ENCODE assay signal across 27 cellular contexts in genomic region chr10:1424648-1425047, GRCh38.
DNase-seq lines count a peak whose midpoint lies in the region; ATAC-seq, FAIRE-seq and TF ChIP-seq lines count a peak whose summit lies in the region.
"Had no signal": no experiment of that assay in that cellular context is flagged by ENCODE, and none has a peak within 500 bp of the region (broad histone marks: within the 10 kb centered on the region; RNA-seq: fewer than 3 reads in every experiment).

No MANE protein-coding gene starts in this region.

- peaks cover 0 to 16% of the 10 kb centered on the region in 2 donors for H3K27me3 ChIP-seq in body of pancreas

- peaks cover 47 to 59% (median 53%) of the 10 kb centered on the region in 3 donors for H3K4me1 Mint-ChIP-seq in IgD-negative memory B cell

- H3K4me3 ChIP-seq in coronary artery (no peak overlapping the region), body of pancreas (no peak overlapping the region)

- ATAC-seq in body of pancreas, result no peak
- ATAC-seq: HCT116, Panc1, SK-N-SH treated with all-trans-retinoic acid at 6 μM for 48 hours had no signal

- H3K9me3 ChIP-seq in body of pancreas, result no peaks in the 10 kb centered on the region

- WGBS in body of pancreas, 2 donors, result 83% methylated on average over 7 of the region's 7 CpGs

- peaks cover 15% of the 10 kb centered on the region for H3K4me1 ChIP-seq in body of pancreas

- intact Hi-C loops in body of pancreas (cut with DNase I), result no loop called here

- no peaks in the 10 kb centered on the region for H3K36me3 ChIP-seq in body of pancreas (replicated peaks in 1 of 2; ENCODE audit: insufficient read depth in 1 of 2, low read depth in 2 of 2)

- TF ChIP-seq CTCF in coronary artery (IDR thresholded peaks at IDR 0.05) (no peak), D721Med (IDR thresholded peaks at IDR 0.05; ENCODE audit: insufficient read depth, missing control alignments) (no peak), body of pancreas (IDR thresholded peaks at IDR 0.05) (no peak)

- H3K27me3 Mint-ChIP-seq in IgD-negative memory B cell, result no peaks in the 10 kb centered on the region

- H3K9me3 Mint-ChIP-seq in IgD-negative memory B cell, result no peaks in the 10 kb centered on the region

- H3K27ac ChIP-seq in coronary artery (no peak overlapping the region), body of pancreas (no peak overlapping the region)
- H3K27ac ChIP-seq: 22Rv1, C4-2B, KMS-11 had no signal

- peak overlapping the region in 2 of 3 donors; percentile 3 to 24 for H3K27ac Mint-ChIP-seq in IgD-negative memory B cell

- no peak for TF ChIP-seq POLR2A in body of pancreas (IDR thresholded peaks at IDR 0.05)

- no peaks in the 10 kb centered on the region for H3K36me3 Mint-ChIP-seq in IgD-negative memory B cell
- H3K36me3 Mint-ChIP-seq: CD8-positive, alpha-beta memory T cell had no signal

- peak; percentile 29 for DNase-seq in NCI-H2171 treated with DMSO at 0.1 percent for 48 hours (lab: John Stamatoyannopoulos, UW)
- no peak for DNase-seq in NCI-H2171 (lab: John Stamatoyannopoulos, UW)
- peak; percentile 31 for DNase-seq in coronary artery (ENCODE audit: low spot score)
- no peak for DNase-seq in activated CD4-positive, CD25-positive, alpha-beta regulatory T cell (lab: John Stamatoyannopoulos, UW)
- no peak for DNase-seq in D721Med (ENCODE audit: insufficient read length, low spot score)
- no peak for DNase-seq in NCI-H510A (lab: John Stamatoyannopoulos, UW)
- no peak for DNase-seq in body of pancreas
- DNase-seq: ACHN; Calu3; CD8-positive, alpha-beta memory T cell; GOT3; NCI-H1417; NCI-H187; NCI-H2107; NCI-H226; NCI-H524; NCI-H774; NK-92 treated with Interleukin-12 subunit alpha and Interleukin-12 subunit beta, amount 100 ng/mL, for 24 hours; SIG-M5 had no signal

- FAIRE-seq in D721Med (lab: Jason Lieb, UNC), result no peak
- FAIRE-seq: GM12892 had no signal

- peak overlapping the region in 2 of 4 donors; percentile 23 to 65 for H3K4me3 Mint-ChIP-seq in IgD-negative memory B cell
- H3K4me3 Mint-ChIP-seq: CD8-positive, alpha-beta memory T cell had no signal

Comparison
In these comparisons a context has a peak if more than half of its experiments do, and no peak if none do; other contexts are left out.
1. DNase-seq: peak in NCI-H2171 treated with DMSO at 0.1 percent for 48 hours (single experiment) and coronary artery (single experiment); none in NCI-H2171 (single experiment), activated CD4-positive, CD25-positive, alpha-beta regulatory T cell (0 of 4), D721Med (single experiment), NCI-H510A (single experiment) and body of pancreas (0 of 4).